ENCODE assay signal across 22 cellular contexts in genomic region chr1:100607628-100608240, GRCh38.
"Had no signal": no experiment of that assay in that cellular context is flagged by ENCODE, and none has a peak within 500 bp of the region (broad histone marks: within the 10 kb centered on the region; RNA-seq: fewer than 3 reads in every experiment).

No MANE protein-coding gene starts in this region.

- H3K27me3 ChIP-seq: gastroesophageal sphincter, heart left ventricle, pancreas, tibial nerve, vagina had no signal

- FAIRE-seq: TTC549 had no signal

- H3K4me3 Mint-ChIP-seq: activated CD8-positive, alpha-beta T cell treated with anti-CD3 and anti-CD28 coated beads for 36 hours; activated naive CD8-positive, alpha-beta T cell treated with anti-CD3 and anti-CD28 coated beads, Interleukin-2, amount 10 ng/mL, durations not matched to agents 7 days and 5 days; activated T-cell treated with anti-CD3 and anti-CD28 coated beads, Interleukin-2, amount 50 U/mL, for 24 hours; brain; memory B cell; naive thymus-derived CD8-positive, alpha-beta T cell; stimulated activated naive CD8-positive, alpha-beta T cell treated with anti-CD3 and anti-CD28 coated beads, Interleukin-15, Interleukin-2, amounts not matched to agents 100 ng/mL and 50 ng/mL, for 24 hours; T-helper 2 cell treated with Interferon-gamma antibody and Interleukin-4, amounts not matched to agents 5 μg/mL and 100 μg/mL, for 36 hours had no signal

- H3K36me3 ChIP-seq: gastroesophageal sphincter, heart left ventricle, pancreas, tibial nerve, vagina had no signal

- H3K36me3 Mint-ChIP-seq: memory B cell had no signal

- ATAC-seq: activated CD8-positive, alpha-beta T cell treated with anti-CD3 and anti-CD28 coated beads for 36 hours; gastroesophageal sphincter; heart left ventricle; left ventricle myocardium superior; naive thymus-derived CD8-positive, alpha-beta T cell; pancreas had no signal

- H3K4me1 ChIP-seq: gastroesophageal sphincter, heart left ventricle, pancreas, vagina had no signal

- H3K27me3 Mint-ChIP-seq: brain had no signal

- H3K27ac Mint-ChIP-seq: activated CD8-positive, alpha-beta T cell treated with anti-CD3 and anti-CD28 coated beads for 36 hours; activated naive CD8-positive, alpha-beta T cell treated with anti-CD3 and anti-CD28 coated beads, Interleukin-2, amount 10 ng/mL, durations not matched to agents 7 days and 5 days; activated T-cell treated with anti-CD3 and anti-CD28 coated beads, Interleukin-2, amount 50 U/mL, for 24 hours; activated T-helper 2 cell treated with anti-CD3 and anti-CD28 coated beads, Interferon-gamma antibody, Interleukin-2, Interleukin-4, amounts not matched to agents 10 μg/mL and 5 μg/mL and 100 μg/mL, durations not matched to agents 14 hours and 24 hours and 36 hours; brain; memory B cell; naive thymus-derived CD8-positive, alpha-beta T cell; stimulated activated naive CD8-positive, alpha-beta T cell treated with anti-CD3 and anti-CD28 coated beads, Interleukin-15, Interleukin-2, amounts not matched to agents 100 ng/mL and 50 ng/mL, for 24 hours; T-helper 2 cell treated with Interferon-gamma antibody and Interleukin-4, amounts not matched to agents 5 μg/mL and 100 μg/mL, for 36 hours had no signal

- H3K4me1 Mint-ChIP-seq: activated naive CD8-positive, alpha-beta T cell treated with anti-CD3 and anti-CD28 coated beads, Interleukin-2, amount 10 ng/mL, durations not matched to agents 7 days and 5 days; memory B cell; naive thymus-derived CD8-positive, alpha-beta T cell had no signal

- H3K27ac ChIP-seq: gastroesophageal sphincter, heart left ventricle, pancreas, vagina had no signal

- DNase-seq: activated CD4-positive, alpha-beta T cell treated with anti-CD3 and anti-CD28 coated beads for 48 hours; activated CD4-positive, CD25-positive, alpha-beta regulatory T cell; activated CD8-positive, alpha-beta T cell treated with anti-CD3 and anti-CD28 coated beads for 36 hours; activated naive CD4-positive, alpha-beta T cell treated with Interleukin-2 at 50 U/mL for 16 hours; activated naive CD8-positive, alpha-beta T cell treated with anti-CD3 and anti-CD28 coated beads, Interleukin-2, amount 10 ng/mL, durations not matched to agents 7 days and 5 days; activated T-cell treated with anti-CD3 and anti-CD28 coated beads, Interleukin-2, amount 50 U/mL, for 24 hours; anterior cingulate cortex; central memory CD4-positive, alpha-beta T cell; erythroblast; heart left ventricle; left ventricle myocardium superior; naive thymus-derived CD8-positive, alpha-beta T cell; pancreas had no signal

- H3K4me3 ChIP-seq: gastroesophageal sphincter, heart left ventricle, pancreas, tibial nerve, vagina had no signal

- H3K9me3 ChIP-seq: pancreas, vagina had no signal
